Comparison of ENCODE assay signal across 22 cellular contexts in the genomic region with DNA sequence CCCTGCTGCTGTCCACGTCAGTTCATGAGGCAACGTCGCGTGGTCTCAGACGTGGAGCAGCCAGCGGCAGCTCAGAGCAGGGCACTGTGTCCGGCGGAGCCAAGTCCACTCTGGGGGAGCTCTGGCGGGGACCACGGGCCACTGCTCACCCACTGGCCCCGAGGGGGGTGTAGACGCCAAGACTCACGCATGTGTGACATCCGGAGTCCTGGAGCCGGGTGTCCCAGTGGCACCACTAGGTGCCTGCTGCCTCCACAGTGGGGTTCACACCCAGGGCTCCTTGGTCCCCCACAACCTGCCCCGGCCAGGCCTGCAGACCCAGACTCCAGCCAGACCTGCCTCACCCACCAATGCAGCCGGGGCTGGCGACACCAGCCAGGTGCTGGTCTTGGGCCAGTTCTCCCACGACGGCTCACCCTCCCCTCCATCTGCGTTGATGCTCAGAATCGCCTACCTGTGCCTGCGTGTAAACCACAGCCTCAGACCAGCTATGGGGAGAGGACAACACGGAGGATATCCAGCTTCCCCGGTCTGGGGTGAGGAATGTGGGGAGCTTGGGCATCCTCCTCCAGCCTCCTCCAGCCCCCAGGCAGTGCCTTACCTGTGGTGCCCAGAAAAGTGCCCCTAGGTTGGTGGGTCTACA. TPM values are rescaled to one million over a fixed set of nuclear protein-coding genes. Genes with fewer than 3 reads are reported as not detected.
"Had no signal": no experiment of that assay in that cellular context is flagged by ENCODE, and none has a peak within 500 bp of the region (broad histone marks: within the 10 kb centered on the region; RNA-seq: fewer than 3 reads in every experiment).

No MANE protein-coding gene starts in this region.

- H3K27ac Mint-ChIP-seq: activated B cell treated with CpG ODN at 0.5 μM for 24 hours; activated CD8-positive, alpha-beta T cell treated with anti-CD3 and anti-CD28 coated beads for 36 hours; activated naive CD8-positive, alpha-beta T cell treated with anti-CD3 and anti-CD28 coated beads, Interleukin-2, amount 10 ng/mL, durations not matched to agents 7 days and 5 days; activated T-cell treated with anti-CD3 and anti-CD28 coated beads, Interleukin-2, amount 50 U/mL, for 24 hours; activated T-helper 2 cell treated with anti-CD3 and anti-CD28 coated beads, Interferon-gamma antibody, Interleukin-2, Interleukin-4, amounts not matched to agents 10 μg/mL and 5 μg/mL and 100 μg/mL, durations not matched to agents 14 hours and 24 hours and 36 hours; type B pancreatic cell had no signal

- H3K27me3 ChIP-seq: dorsolateral prefrontal cortex, neutrophil, suprapubic skin had no signal

- H3K4me3 Mint-ChIP-seq: activated B cell treated with CpG ODN at 0.5 μM for 24 hours; activated CD8-positive, alpha-beta T cell treated with anti-CD3 and anti-CD28 coated beads for 36 hours; activated naive CD8-positive, alpha-beta T cell treated with anti-CD3 and anti-CD28 coated beads, Interleukin-2, amount 10 ng/mL, durations not matched to agents 7 days and 5 days; activated T-cell treated with anti-CD3 and anti-CD28 coated beads, Interleukin-2, amount 50 U/mL, for 24 hours; type B pancreatic cell had no signal

- H3K9ac ChIP-seq: SK-N-SH had no signal

- H3K36me3 ChIP-seq: left lung, neutrophil, suprapubic skin had no signal

- H3K27ac ChIP-seq: dorsolateral prefrontal cortex, epithelial cell of prostate, left lung, neutrophil, suprapubic skin had no signal

- H3K4me3 ChIP-seq: dorsolateral prefrontal cortex, left lung, suprapubic skin had no signal

- H3K9me3 ChIP-seq: left lung, neutrophil, SK-N-SH, suprapubic skin had no signal

- DNase-seq: activated B cell treated with CpG ODN at 0.5 μM for 24 hours; activated CD4-positive, alpha-beta T cell treated with anti-CD3 and anti-CD28 coated beads for 48 hours; activated CD8-positive, alpha-beta T cell treated with anti-CD3 and anti-CD28 coated beads for 36 hours; activated naive CD4-positive, alpha-beta T cell treated with Interleukin-2 at 50 U/mL for 16 hours; activated naive CD8-positive, alpha-beta T cell treated with anti-CD3 and anti-CD28 coated beads, Interleukin-2, amount 10 ng/mL, durations not matched to agents 7 days and 5 days; activated T-cell treated with anti-CD3 and anti-CD28 coated beads, Interleukin-2, amount 50 U/mL, for 24 hours; amygdala; dorsolateral prefrontal cortex; foreskin fibroblast; hippocampal formation; left lung; posterior cingulate gyrus; SK-N-SH; stimulated activated naive CD8-positive, alpha-beta T cell treated with anti-CD3 and anti-CD28 coated beads, Interleukin-15, Interleukin-2, amounts not matched to agents 100 U/mL and 50 U/mL, for 24 hours had no signal

- H3K4me1 Mint-ChIP-seq: activated naive CD8-positive, alpha-beta T cell treated with anti-CD3 and anti-CD28 coated beads, Interleukin-2, amount 10 ng/mL, durations not matched to agents 7 days and 5 days had no signal

- ATAC-seq: activated CD8-positive, alpha-beta T cell treated with anti-CD3 and anti-CD28 coated beads for 36 hours; left lung; stimulated activated naive CD8-positive, alpha-beta T cell treated with anti-CD3 and anti-CD28 coated beads, Interleukin-15, Interleukin-2, amounts not matched to agents 100 U/mL and 50 U/mL, for 24 hours had no signal

- H3K9me3 Mint-ChIP-seq: activated B cell treated with CpG ODN at 0.5 μM for 24 hours; activated CD8-positive, alpha-beta T cell treated with anti-CD3 and anti-CD28 coated beads for 36 hours; activated naive CD8-positive, alpha-beta T cell treated with anti-CD3 and anti-CD28 coated beads, Interleukin-2, amount 10 ng/mL, durations not matched to agents 7 days and 5 days; activated T-cell treated with anti-CD3 and anti-CD28 coated beads, Interleukin-2, amount 50 U/mL, for 24 hours; activated T-helper 2 cell treated with anti-CD3 and anti-CD28 coated beads, Interferon-gamma antibody, Interleukin-2, Interleukin-4, amounts not matched to agents 10 μg/mL and 5 μg/mL and 100 μg/mL, durations not matched to agents 14 hours and 24 hours and 36 hours; type B pancreatic cell had no signal

- H3K36me3 Mint-ChIP-seq: activated naive CD8-positive, alpha-beta T cell treated with anti-CD3 and anti-CD28 coated beads, Interleukin-2, amount 10 ng/mL, durations not matched to agents 7 days and 5 days; type B pancreatic cell had no signal

- H3K27me3 Mint-ChIP-seq: activated B cell treated with CpG ODN at 0.5 μM for 24 hours; activated CD8-positive, alpha-beta T cell treated with anti-CD3 and anti-CD28 coated beads for 36 hours; type B pancreatic cell had no signal

RNA-seq across cellular contexts. Expression of gene PRSS57, which starts 12.5 kb away (rescaled TPM):
- total RNA-seq: activated B cell treated with CpG ODN at 0.5 μM for 24 hours; activated CD8-positive, alpha-beta T cell treated with anti-CD3 and anti-CD28 coated beads for 36 hours; activated naive CD8-positive, alpha-beta T cell treated with anti-CD3 and anti-CD28 coated beads, Interleukin-2, amount 10 ng/mL, durations not matched to agents 7 days and 5 days; activated T-helper 2 cell treated with anti-CD3 and anti-CD28 coated beads, Interferon-gamma antibody, Interleukin-2, Interleukin-4, amounts not matched to agents 10 μg/mL and 5 μg/mL and 100 μg/mL, durations not matched to agents 14 hours and 24 hours and 36 hours; cardiac septum; left lung; renal cortical epithelial cell; suprapubic skin had no signal

RNA-seq across cellular contexts. Expression of gene PALM, which starts 25.9 kb away (rescaled TPM):
- total RNA-seq: activated B cell treated with CpG ODN at 0.5 μM for 24 hours; activated naive CD8-positive, alpha-beta T cell treated with anti-CD3 and anti-CD28 coated beads, Interleukin-2, amount 10 ng/mL, durations not matched to agents 7 days and 5 days; activated T-helper 2 cell treated with anti-CD3 and anti-CD28 coated beads, Interferon-gamma antibody, Interleukin-2, Interleukin-4, amounts not matched to agents 10 μg/mL and 5 μg/mL and 100 μg/mL, durations not matched to agents 14 hours and 24 hours and 36 hours; mononuclear cell had no signal

RNA-seq across cellular contexts. Expression of gene FGF22, which starts 43.1 kb away (rescaled TPM):
- total RNA-seq: activated T-helper 2 cell treated with anti-CD3 and anti-CD28 coated beads, Interferon-gamma antibody, Interleukin-2, Interleukin-4, amounts not matched to agents 10 μg/mL and 5 μg/mL and 100 μg/mL, durations not matched to agents 14 hours and 24 hours and 36 hours; cardiac septum had no signal
